In genomic region chr3:183285828-183286457, GRCh38 we compare ENCODE assay signal across 8 cellular contexts. TPM values are rescaled to one million over a fixed set of nuclear protein-coding genes. Genes with fewer than 3 reads are reported as not detected.
DNase-seq lines count a peak whose midpoint lies in the region; ATAC-seq and TF ChIP-seq lines count a peak whose summit lies in the region.

No MANE protein-coding gene starts in this region.

- POLR2A ChIA-PET in activated naive CD8-positive, alpha-beta T cell treated with anti-CD3 and anti-CD28 coated beads, Interleukin-2, amount 10 ng/mL, durations not matched to agents 7 days and 5 days (lab: Charles Lee), result interaction anchor here (0.6 to 2.0 kb wide), 6 partner anchors 16 to 143 kb away, joined by 3 to 6 read pairs (median 4); partner anchors contain the start of gene MCF2L2

- peak overlapping the region; percentile 17; the same call in 1 of the 2 replicates for H3K9ac ChIP-seq in DND-41 (ENCODE audit: low read depth, low read length)

- H3K4me3 ChIP-seq in DND-41 (ENCODE audit: low read depth in 1 of 2, low read length in 2 of 2), result peak overlapping the region in 1 of 2 experiments; percentile 41; a peak in 2 of 4 replicates
- H3K4me3 ChIP-seq in heart right ventricle, result peak overlapping the region in 2 of 10 donors; percentile 2 to 9
- no peak overlapping the region for H3K4me3 ChIP-seq in skeletal muscle cell (ENCODE audit: low read depth, low read length)
- H3K4me3 ChIP-seq in HAP-1, result no peak overlapping the region

- H3K4me2 ChIP-seq in DND-41 (ENCODE audit: insufficient read depth, low read length), result peak overlapping the region; percentile 62

- 25 to 45% methylated on average over 10 of the region's 10 CpGs for WGBS in heart right ventricle, 2 donors

- DNase-seq in DND-41 (peak; percentile 87), KBM-7 (peak; percentile 58), SKM-1 treated with dmso at 0.1 percent for 144 hours (lab: John Stamatoyannopoulos, UW; ENCODE audit: unreplicated experiment) (peak; percentile 70), heart right ventricle (peak; percentile 67 to 88), skeletal muscle cell (ENCODE audit: low read depth) (peak; percentile 99), HAP-1 (ENCODE audit: low spot score in 2 of 2) (no peak)
- DNase-seq in activated naive CD8-positive, alpha-beta T cell treated with anti-CD3 and anti-CD28 coated beads, Interleukin-2, amount 10 ng/mL, durations not matched to agents 7 days and 5 days, result peak; percentile 74

- H2AFZ ChIP-seq in DND-41 (ENCODE audit: low read depth, low read length), result peak overlapping the region; percentile 77

- H3K9me3 ChIP-seq in DND-41 (ENCODE audit: insufficient read depth, low read length, severe bottlenecking), result no peaks in the 10 kb centered on the region
- no peaks in the 10 kb centered on the region for H3K9me3 ChIP-seq in heart right ventricle
- H3K9me3 ChIP-seq in HAP-1, result no peaks in the 10 kb centered on the region

- no peak for TF ChIP-seq CTCF in DND-41 (IDR thresholded peaks at IDR 0.05; ENCODE audit: borderline replicate concordance, extremely low read depth, low read length, poor library complexity, severe bottlenecking)
- no peak for TF ChIP-seq CTCF in heart right ventricle (IDR thresholded peaks at IDR 0.05)

- H3K36me3 ChIP-seq in DND-41 (ENCODE audit: insufficient read depth, low read length) (no peaks in the 10 kb centered on the region), heart right ventricle (no peaks in the 10 kb centered on the region), HAP-1 (replicated peaks) (no peaks in the 10 kb centered on the region)

- intact Hi-C loops in heart right ventricle (cut with DNase I), result loop anchor here in 1 of 10 donors (5.0 kb wide), 1 partner anchor 34 kb away; the partner anchor contains the start of gene B3GNT5

- H3K36me3 Mint-ChIP-seq in activated naive CD8-positive, alpha-beta T cell treated with anti-CD3 and anti-CD28 coated beads, Interleukin-2, amount 10 ng/mL, durations not matched to agents 7 days and 5 days, result peaks cover 17% of the 10 kb centered on the region

- H4K20me1 ChIP-seq in DND-41 (ENCODE audit: insufficient read depth, low read length), result no peaks in the 10 kb centered on the region

- peak overlapping the region; percentile 67 for H3K4me3 Mint-ChIP-seq in activated naive CD8-positive, alpha-beta T cell treated with anti-CD3 and anti-CD28 coated beads, Interleukin-2, amount 10 ng/mL, durations not matched to agents 7 days and 5 days

- H3K79me2 ChIP-seq in DND-41 (ENCODE audit: insufficient read depth, low read length), result no peaks in the 10 kb centered on the region

- H3K4me1 Mint-ChIP-seq in activated naive CD8-positive, alpha-beta T cell treated with anti-CD3 and anti-CD28 coated beads, Interleukin-2, amount 10 ng/mL, durations not matched to agents 7 days and 5 days, result peaks cover 18% of the 10 kb centered on the region

- in situ Hi-C loops in KBM-7 (cut with MboI; ENCODE audit: low pct_unique_long_range_greater_than_20kb, low sequenced_read_pairs), result no loop called here
- in situ Hi-C loops in HAP-1 (cut with MboI; ENCODE audit: low sequenced_read_pairs), result no loop called here

- peaks cover 15% of the 10 kb centered on the region for H3K4me1 ChIP-seq in DND-41 (ENCODE audit: insufficient read depth, low read length)
- H3K4me1 ChIP-seq in heart right ventricle, result peaks cover 0 to 33% (median 17%) of the 10 kb centered on the region in 9 donors
- H3K4me1 ChIP-seq in HAP-1, result peaks cover under 1% of the 10 kb centered on the region

- ATAC-seq in DND-41 (ENCODE audit: insufficient read depth, low read depth) (peak; percentile 99), GM21576 (IDR thresholded peaks at IDR 0.05; ENCODE audit: unreplicated experiment) (peak; percentile 97), heart right ventricle (peak; percentile 84 to 98 (median 94))
- ATAC-seq in activated naive CD8-positive, alpha-beta T cell treated with anti-CD3 and anti-CD28 coated beads, Interleukin-2, amount 10 ng/mL, durations not matched to agents 7 days and 5 days (ENCODE audit: low read depth), result peak; percentile 99

- no peaks in the 10 kb centered on the region for H3K27me3 ChIP-seq in DND-41 (ENCODE audit: insufficient read depth, low read length, poor library complexity)
- no peaks in the 10 kb centered on the region for H3K27me3 ChIP-seq in heart right ventricle
- H3K27me3 ChIP-seq in HAP-1 (ENCODE audit: low read depth), result no peaks in the 10 kb centered on the region

- no peaks in the 10 kb centered on the region for H3K9me3 Mint-ChIP-seq in activated naive CD8-positive, alpha-beta T cell treated with anti-CD3 and anti-CD28 coated beads, Interleukin-2, amount 10 ng/mL, durations not matched to agents 7 days and 5 days

- no peaks in the 10 kb centered on the region for H3K27me3 Mint-ChIP-seq in activated naive CD8-positive, alpha-beta T cell treated with anti-CD3 and anti-CD28 coated beads, Interleukin-2, amount 10 ng/mL, durations not matched to agents 7 days and 5 days

- H3K27ac Mint-ChIP-seq in activated naive CD8-positive, alpha-beta T cell treated with anti-CD3 and anti-CD28 coated beads, Interleukin-2, amount 10 ng/mL, durations not matched to agents 7 days and 5 days, result peak overlapping the region; percentile 88

- 0 out of 2 replicates have a peak overlapping the region, but pooled peaks have one; percentile 17 for H3K27ac ChIP-seq in DND-41 (ENCODE audit: low read length)
- H3K27ac ChIP-seq in heart right ventricle, result peak overlapping the region; percentile 42 to 83 (median 69)

RNA-seq across cellular contexts. Expression of gene B3GNT5, which starts 32.9 kb away (rescaled TPM):
- under 1 TPM; 0.61 to 0.79 TPM for total RNA-seq in activated naive CD8-positive, alpha-beta T cell treated with anti-CD3 and anti-CD28 coated beads, Interleukin-2, amount 10 ng/mL, durations not matched to agents 7 days and 5 days
- total RNA-seq in heart right ventricle, result 1 to 10 TPM; 2.0 to 9.0 (median 5.8) TPM
- polyA plus RNA-seq in heart right ventricle, result 1 to 10 TPM; 1.7 to 2.2 TPM

Comparison
In these comparisons a context has a peak if more than half of its experiments do, and no peak if none do; other contexts are left out.
1. DNase-seq: peak in DND-41 (single experiment), KBM-7 (single experiment), SKM-1 treated with dmso at 0.1 percent for 144 hours (single experiment), activated naive CD8-positive, alpha-beta T cell treated with anti-CD3 and anti-CD28 coated beads, Interleukin-2, amount 10 ng/mL, durations not matched to agents 7 days and 5 days (single experiment), heart right ventricle (2 of 2) and skeletal muscle cell (single experiment); none in HAP-1 (0 of 2).
2. Peak in every context shown above with its lines, with median percentiles within 50 percentile points of each other: ATAC-seq.